Comparison of ENCODE assay signal across 1 cellular context in the genomic region with DNA sequence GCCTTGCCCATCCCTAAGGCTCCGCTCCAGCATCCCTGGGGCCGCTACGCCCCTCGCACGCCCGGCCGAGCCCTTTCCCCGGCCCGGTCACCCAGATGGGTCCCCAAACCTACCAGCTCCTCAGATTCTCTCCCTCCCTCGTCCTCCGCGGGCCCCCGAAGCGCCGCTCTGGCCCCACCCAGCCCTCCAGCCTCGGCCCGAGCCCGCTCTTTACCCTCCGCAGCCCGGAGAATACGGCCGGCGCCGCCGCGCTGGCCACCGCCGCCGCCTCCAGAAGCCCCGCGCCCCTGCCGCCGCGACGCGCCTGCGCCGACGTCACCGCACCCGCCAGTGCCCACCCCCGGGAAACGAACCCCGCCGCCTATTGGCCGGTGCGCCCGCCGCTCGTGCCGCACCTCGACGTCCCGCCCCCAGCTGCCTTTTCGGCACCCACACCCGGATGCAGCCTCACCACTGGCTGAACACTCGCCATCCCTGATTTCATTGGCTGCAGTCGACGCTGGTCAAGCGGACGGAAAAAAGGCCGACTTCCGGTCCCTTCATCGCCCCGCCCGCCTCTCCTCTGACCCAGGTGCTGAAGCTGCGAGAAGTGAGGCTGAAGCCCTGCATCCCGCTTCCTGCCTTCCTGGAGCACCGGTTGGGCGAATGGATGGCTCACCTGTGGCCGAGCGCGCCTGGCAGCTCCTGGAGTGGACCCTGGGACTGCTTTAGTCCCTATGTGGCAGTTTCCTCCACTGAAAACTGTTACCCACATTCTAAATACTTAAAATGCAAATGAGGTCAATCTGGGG.
TF ChIP-seq lines count a peak whose summit lies in the region.

A gene (minus strand): TSS at position 292 of the 791 bp plus-strand sequence. CDS start 1,364 bp downstream, outside the sequence.

TF ChIP-seq in K562, 482 proteins besides CTCF, POLR2A, EP300 and RAD21 (continued from another document and continues in another):
- TF ChIP-seq, protein P1, sequence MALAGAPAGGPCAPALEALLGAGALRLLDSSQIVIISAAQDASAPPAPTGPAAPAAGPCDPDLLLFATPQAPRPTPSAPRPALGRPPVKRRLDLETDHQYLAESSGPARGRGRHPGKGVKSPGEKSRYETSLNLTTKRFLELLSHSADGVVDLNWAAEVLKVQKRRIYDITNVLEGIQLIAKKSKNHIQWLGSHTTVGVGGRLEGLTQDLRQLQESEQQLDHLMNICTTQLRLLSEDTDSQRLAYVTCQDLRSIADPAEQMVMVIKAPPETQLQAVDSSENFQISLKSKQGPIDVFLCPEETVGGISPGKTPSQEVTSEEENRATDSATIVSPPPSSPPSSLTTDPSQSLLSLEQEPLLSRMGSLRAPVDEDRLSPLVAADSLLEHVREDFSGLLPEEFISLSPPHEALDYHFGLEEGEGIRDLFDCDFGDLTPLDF (CRISPR knock-in tag; IDR thresholded peaks at IDR 0.05): peak; percentile 59; the same call in 1 of the 2 replicates
- TF ChIP-seq, protein P2, sequence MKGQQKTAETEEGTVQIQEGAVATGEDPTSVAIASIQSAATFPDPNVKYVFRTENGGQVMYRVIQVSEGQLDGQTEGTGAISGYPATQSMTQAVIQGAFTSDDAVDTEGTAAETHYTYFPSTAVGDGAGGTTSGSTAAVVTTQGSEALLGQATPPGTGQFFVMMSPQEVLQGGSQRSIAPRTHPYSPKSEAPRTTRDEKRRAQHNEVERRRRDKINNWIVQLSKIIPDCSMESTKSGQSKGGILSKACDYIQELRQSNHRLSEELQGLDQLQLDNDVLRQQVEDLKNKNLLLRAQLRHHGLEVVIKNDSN (CRISPR knock-in tag; IDR thresholded peaks at IDR 0.05): no peak; the same call in 1 of the 2 replicates
- TF ChIP-seq SAFB2 (IDR thresholded peaks at IDR 0.05; ENCODE audit: borderline replicate concordance, low read depth, low read length, severe bottlenecking) (no peak), EZH2 (IDR thresholded peaks at IDR 0.05; ENCODE audit: borderline replicate concordance, low read depth, low read length) (no peak), ZNF57 (CRISPR knock-in tag; IDR thresholded peaks at IDR 0.05) (no peak), NFE2 (IDR thresholded peaks at IDR 0.05; ENCODE audit: low read depth) (no peak), IFI16 (CRISPR knock-in tag; IDR thresholded peaks at IDR 0.05) (no peak), HNRNPL (IDR thresholded peaks at IDR 0.05; ENCODE audit: low read depth, low read length) (no peak), JUND (IDR thresholded peaks at IDR 0.05; ENCODE audit: borderline replicate concordance, low read depth, low read length) (peak; percentile 59), JUND (tag; IDR thresholded peaks at IDR 0.05; ENCODE audit: borderline replicate concordance, low read depth, low read length) (no peak; the same call in 2 of the 3 replicates), KDM1A (IDR thresholded peaks at IDR 0.05) (no peak), HDGF (IDR thresholded peaks at IDR 0.05) (no peak), SLC30A9 (CRISPR knock-in tag; IDR thresholded peaks at IDR 0.05) (no peak), ATF7 (IDR thresholded peaks at IDR 0.05) (peak; percentile 92), KLF10 (CRISPR knock-in tag; IDR thresholded peaks at IDR 0.05) (no peak), ZNF696 (CRISPR knock-in tag; conservative IDR thresholded peaks at IDR 0.05) (no peak), SMARCC2 (IDR thresholded peaks at IDR 0.05; ENCODE audit: low read depth) (no peak), ZNF384 (IDR thresholded peaks at IDR 0.05; ENCODE audit: low read depth, low read length) (peak; percentile 64; the same call in 1 of the 2 replicates), ELF2 (CRISPR knock-in tag; IDR thresholded peaks at IDR 0.05) (no peak), CXXC5 (CRISPR knock-in tag; IDR thresholded peaks at IDR 0.05) (peak; percentile 98), KLF13 (tag; IDR thresholded peaks at IDR 0.05; ENCODE audit: borderline replicate concordance, low read depth) (no peak), LCOR (CRISPR knock-in tag; IDR thresholded peaks at IDR 0.05) (no peak), SMC3 (conservative IDR thresholded peaks at IDR 0.05; ENCODE audit: insufficient read depth, low read depth, low read length) (no peak), TCF7L2 (IDR thresholded peaks at IDR 0.05; ENCODE audit: low read depth, low read length) (no peak), SIX5 (IDR thresholded peaks at IDR 0.05; ENCODE audit: borderline replicate concordance in 1 of 2, insufficient read depth in 1 of 2, low read depth in 1 of 2, low read length in 2 of 2) (no peak), CREB1 (IDR thresholded peaks at IDR 0.05) (peak; percentile 83), CREB1 (CRISPR knock-in tag; IDR thresholded peaks at IDR 0.05) (peak; percentile 92), CBFB (CRISPR knock-in tag; IDR thresholded peaks at IDR 0.05) (no peak), KDM5B (IDR thresholded peaks at IDR 0.05; ENCODE audit: insufficient replicate concordance, low read depth, low read length) (peak; percentile 48), ARID2 (IDR thresholded peaks at IDR 0.05) (no peak), ZNF165 (CRISPR knock-in tag; IDR thresholded peaks at IDR 0.05; ENCODE audit: borderline replicate concordance) (no peak), FIP1L1 (IDR thresholded peaks at IDR 0.05; ENCODE audit: low read depth, low read length, poor library complexity, severe bottlenecking) (peak; percentile 28), ELF1 (tag; IDR thresholded peaks at IDR 0.05) (peak; percentile 89), ZFX (CRISPR knock-in tag; IDR thresholded peaks at IDR 0.05) (peak; percentile 39; the same call in 1 of the 2 replicates), HMGN3 (IDR thresholded peaks at IDR 0.05; ENCODE audit: borderline replicate concordance, extremely low read depth, insufficient read length, low read depth, low read length) (peak; percentile 91), GABPA (tag; conservative IDR thresholded peaks at IDR 0.05; ENCODE audit: low read depth) (peak; percentile 96), FOXK1 (CRISPR knock-in tag; IDR thresholded peaks at IDR 0.05; ENCODE audit: borderline replicate concordance) (peak; percentile 73; the same call in 1 of the 2 replicates), PCBP2 (IDR thresholded peaks at IDR 0.05; ENCODE audit: low read depth, low read length, poor library complexity, severe bottlenecking) (no peak), POLR2AphosphoS5 (IDR thresholded peaks at IDR 0.05; ENCODE audit: control insufficient read depth, insufficient read depth, low read depth, low read length) (no peak), THRAP3 (IDR thresholded peaks at IDR 0.05; ENCODE audit: borderline replicate concordance) (no peak)
- TF ChIP-seq, protein P3, sequence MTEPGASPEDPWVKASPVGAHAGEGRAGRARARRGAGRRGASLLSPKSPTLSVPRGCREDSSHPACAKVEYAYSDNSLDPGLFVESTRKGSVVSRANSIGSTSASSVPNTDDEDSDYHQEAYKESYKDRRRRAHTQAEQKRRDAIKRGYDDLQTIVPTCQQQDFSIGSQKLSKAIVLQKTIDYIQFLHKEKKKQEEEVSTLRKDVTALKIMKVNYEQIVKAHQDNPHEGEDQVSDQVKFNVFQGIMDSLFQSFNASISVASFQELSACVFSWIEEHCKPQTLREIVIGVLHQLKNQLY (CRISPR knock-in tag; conservative IDR thresholded peaks at IDR 0.05): no peak
- TF ChIP-seq, protein P4, sequence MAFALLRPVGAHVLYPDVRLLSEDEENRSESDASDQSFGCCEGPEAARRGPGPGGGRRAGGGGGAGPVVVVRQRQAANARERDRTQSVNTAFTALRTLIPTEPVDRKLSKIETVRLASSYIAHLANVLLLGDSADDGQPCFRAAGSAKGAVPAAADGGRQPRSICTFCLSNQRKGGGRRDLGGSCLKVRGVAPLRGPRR (CRISPR knock-in tag; IDR thresholded peaks at IDR 0.05): no peak
- TF ChIP-seq, protein P5, sequence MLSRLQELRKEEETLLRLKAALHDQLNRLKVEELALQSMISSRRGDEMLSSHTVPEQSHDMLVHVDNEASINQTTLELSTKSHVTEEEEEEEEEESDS (CRISPR knock-in tag; IDR thresholded peaks at IDR 0.05): no peak
- TF ChIP-seq, protein P6, sequence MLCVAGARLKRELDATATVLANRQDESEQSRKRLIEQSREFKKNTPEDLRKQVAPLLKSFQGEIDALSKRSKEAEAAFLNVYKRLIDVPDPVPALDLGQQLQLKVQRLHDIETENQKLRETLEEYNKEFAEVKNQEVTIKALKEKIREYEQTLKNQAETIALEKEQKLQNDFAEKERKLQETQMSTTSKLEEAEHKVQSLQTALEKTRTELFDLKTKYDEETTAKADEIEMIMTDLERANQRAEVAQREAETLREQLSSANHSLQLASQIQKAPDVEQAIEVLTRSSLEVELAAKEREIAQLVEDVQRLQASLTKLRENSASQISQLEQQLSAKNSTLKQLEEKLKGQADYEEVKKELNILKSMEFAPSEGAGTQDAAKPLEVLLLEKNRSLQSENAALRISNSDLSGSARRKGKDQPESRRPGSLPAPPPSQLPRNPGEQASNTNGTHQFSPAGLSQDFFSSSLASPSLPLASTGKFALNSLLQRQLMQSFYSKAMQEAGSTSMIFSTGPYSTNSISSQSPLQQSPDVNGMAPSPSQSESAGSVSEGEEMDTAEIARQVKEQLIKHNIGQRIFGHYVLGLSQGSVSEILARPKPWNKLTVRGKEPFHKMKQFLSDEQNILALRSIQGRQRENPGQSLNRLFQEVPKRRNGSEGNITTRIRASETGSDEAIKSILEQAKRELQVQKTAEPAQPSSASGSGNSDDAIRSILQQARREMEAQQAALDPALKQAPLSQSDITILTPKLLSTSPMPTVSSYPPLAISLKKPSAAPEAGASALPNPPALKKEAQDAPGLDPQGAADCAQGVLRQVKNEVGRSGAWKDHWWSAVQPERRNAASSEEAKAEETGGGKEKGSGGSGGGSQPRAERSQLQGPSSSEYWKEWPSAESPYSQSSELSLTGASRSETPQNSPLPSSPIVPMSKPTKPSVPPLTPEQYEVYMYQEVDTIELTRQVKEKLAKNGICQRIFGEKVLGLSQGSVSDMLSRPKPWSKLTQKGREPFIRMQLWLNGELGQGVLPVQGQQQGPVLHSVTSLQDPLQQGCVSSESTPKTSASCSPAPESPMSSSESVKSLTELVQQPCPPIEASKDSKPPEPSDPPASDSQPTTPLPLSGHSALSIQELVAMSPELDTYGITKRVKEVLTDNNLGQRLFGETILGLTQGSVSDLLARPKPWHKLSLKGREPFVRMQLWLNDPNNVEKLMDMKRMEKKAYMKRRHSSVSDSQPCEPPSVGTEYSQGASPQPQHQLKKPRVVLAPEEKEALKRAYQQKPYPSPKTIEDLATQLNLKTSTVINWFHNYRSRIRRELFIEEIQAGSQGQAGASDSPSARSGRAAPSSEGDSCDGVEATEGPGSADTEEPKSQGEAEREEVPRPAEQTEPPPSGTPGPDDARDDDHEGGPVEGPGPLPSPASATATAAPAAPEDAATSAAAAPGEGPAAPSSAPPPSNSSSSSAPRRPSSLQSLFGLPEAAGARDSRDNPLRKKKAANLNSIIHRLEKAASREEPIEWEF (CRISPR knock-in tag; IDR thresholded peaks at IDR 0.05): no peak
- TF ChIP-seq, protein P7, sequence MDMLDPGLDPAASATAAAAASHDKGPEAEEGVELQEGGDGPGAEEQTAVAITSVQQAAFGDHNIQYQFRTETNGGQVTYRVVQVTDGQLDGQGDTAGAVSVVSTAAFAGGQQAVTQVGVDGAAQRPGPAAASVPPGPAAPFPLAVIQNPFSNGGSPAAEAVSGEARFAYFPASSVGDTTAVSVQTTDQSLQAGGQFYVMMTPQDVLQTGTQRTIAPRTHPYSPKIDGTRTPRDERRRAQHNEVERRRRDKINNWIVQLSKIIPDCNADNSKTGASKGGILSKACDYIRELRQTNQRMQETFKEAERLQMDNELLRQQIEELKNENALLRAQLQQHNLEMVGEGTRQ (CRISPR knock-in tag; IDR thresholded peaks at IDR 0.05): peak; percentile 11; the same call in 1 of the 2 replicates
- TF ChIP-seq, protein P8, sequence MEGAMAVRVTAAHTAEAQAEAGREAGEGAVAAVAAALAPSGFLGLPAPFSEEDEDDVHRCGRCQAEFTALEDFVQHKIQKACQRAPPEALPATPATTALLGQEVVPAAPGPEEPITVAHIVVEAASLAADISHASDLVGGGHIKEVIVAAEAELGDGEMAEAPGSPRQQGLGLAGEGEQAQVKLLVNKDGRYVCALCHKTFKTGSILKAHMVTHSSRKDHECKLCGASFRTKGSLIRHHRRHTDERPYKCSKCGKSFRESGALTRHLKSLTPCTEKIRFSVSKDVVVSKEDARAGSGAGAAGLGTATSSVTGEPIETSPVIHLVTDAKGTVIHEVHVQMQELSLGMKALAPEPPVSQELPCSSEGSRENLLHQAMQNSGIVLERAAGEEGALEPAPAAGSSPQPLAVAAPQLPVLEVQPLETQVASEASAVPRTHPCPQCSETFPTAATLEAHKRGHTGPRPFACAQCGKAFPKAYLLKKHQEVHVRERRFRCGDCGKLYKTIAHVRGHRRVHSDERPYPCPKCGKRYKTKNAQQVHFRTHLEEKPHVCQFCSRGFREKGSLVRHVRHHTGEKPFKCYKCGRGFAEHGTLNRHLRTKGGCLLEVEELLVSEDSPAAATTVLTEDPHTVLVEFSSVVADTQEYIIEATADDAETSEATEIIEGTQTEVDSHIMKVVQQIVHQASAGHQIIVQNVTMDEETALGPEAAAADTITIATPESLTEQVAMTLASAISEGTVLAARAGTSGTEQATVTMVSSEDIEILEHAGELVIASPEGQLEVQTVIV (CRISPR knock-in tag; IDR thresholded peaks at IDR 0.05; ENCODE audit: borderline replicate concordance): no peak
- TF ChIP-seq, protein P9, sequence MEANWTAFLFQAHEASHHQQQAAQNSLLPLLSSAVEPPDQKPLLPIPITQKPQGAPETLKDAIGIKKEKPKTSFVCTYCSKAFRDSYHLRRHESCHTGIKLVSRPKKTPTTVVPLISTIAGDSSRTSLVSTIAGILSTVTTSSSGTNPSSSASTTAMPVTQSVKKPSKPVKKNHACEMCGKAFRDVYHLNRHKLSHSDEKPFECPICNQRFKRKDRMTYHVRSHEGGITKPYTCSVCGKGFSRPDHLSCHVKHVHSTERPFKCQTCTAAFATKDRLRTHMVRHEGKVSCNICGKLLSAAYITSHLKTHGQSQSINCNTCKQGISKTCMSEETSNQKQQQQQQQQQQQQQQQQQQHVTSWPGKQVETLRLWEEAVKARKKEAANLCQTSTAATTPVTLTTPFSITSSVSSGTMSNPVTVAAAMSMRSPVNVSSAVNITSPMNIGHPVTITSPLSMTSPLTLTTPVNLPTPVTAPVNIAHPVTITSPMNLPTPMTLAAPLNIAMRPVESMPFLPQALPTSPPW (CRISPR knock-in tag; IDR thresholded peaks at IDR 0.05): peak; percentile 83
- TF ChIP-seq, protein P10, sequence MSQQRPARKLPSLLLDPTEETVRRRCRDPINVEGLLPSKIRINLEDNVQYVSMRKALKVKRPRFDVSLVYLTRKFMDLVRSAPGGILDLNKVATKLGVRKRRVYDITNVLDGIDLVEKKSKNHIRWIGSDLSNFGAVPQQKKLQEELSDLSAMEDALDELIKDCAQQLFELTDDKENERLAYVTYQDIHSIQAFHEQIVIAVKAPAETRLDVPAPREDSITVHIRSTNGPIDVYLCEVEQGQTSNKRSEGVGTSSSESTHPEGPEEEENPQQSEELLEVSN (IDR thresholded peaks at IDR 0.05; ENCODE audit: borderline replicate concordance in 1 of 2, extremely low read depth in 1 of 2, insufficient read depth in 1 of 2, insufficient read length in 1 of 2, low read depth in 1 of 2, low read length in 1 of 2, poor library complexity in 1 of 2, severe bottlenecking in 1 of 2): peak; percentile 21 to 38
- TF ChIP-seq, protein P11, sequence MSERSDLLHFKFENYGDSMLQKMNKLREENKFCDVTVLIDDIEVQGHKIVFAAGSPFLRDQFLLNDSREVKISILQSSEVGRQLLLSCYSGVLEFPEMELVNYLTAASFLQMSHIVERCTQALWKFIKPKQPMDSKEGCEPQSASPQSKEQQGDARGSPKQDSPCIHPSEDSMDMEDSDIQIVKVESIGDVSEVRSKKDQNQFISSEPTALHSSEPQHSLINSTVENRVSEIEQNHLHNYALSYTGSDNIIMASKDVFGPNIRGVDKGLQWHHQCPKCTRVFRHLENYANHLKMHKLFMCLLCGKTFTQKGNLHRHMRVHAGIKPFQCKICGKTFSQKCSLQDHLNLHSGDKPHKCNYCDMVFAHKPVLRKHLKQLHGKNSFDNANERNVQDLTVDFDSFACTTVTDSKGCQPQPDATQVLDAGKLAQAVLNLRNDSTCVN (CRISPR knock-in tag; IDR thresholded peaks at IDR 0.05): peak; percentile 40; the same call in 1 of the 2 replicates
